In the genomic region with DNA sequence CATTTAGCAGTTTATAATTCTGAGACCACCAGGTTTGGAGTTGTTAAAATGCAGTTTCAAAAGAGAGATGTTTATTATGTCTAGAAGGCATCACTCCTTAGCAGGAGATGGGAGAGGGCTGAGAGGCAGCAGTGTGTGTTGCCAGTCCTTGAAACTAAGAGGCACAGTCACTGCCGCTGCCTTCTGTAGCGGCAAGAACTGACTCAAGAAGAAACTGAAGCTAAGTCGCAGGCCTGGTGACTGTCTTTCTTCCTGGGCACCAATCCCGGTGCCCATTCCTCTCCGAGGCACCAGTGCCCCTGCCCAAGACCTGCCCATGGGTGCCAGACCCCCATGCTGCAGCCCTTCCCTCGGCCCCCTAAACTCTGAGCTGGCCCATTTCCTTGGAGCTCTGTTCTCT, we compare ENCODE assay signal across 15 cellular contexts. TPM values are rescaled to one million over a fixed set of nuclear protein-coding genes. Genes with fewer than 3 reads are reported as not detected.
DNase-seq lines count a peak whose midpoint lies in the region; ATAC-seq lines count a peak whose summit lies in the region.
"Had no signal": no experiment of that assay in that cellular context is flagged by ENCODE, and none has a peak within 500 bp of the region (broad histone marks: within the 10 kb centered on the region; RNA-seq: fewer than 3 reads in every experiment).

No MANE protein-coding gene starts in this region.

- DNase-seq in activated CD4-positive, alpha-beta T cell treated with anti-CD3 and anti-CD28 coated beads, Interleukin-2, amount 10 ng/mL, durations not matched to agents 24 days and 14 days = no peak
- DNase-seq in activated CD4-positive, alpha-beta T cell treated with anti-CD3 and anti-CD28 coated beads, Interleukin-2, amount 50 U/mL, for 4 hours = no peak
- DNase-seq in central memory CD8-positive, alpha-beta T cell (ENCODE audit: low spot score in 2 of 2) = no peak
- DNase-seq in NCI-H1048 (lab: John Stamatoyannopoulos, UW) (no peak), SJCRH30 (no peak)
- DNase-seq: central memory CD4-positive, alpha-beta T cell; NCI-H2029 treated with DMSO at 0.1 percent for 48 hours; NCI-H774; right lobe of liver; stimulated activated naive CD4-positive, alpha-beta T cell; uterus had no signal

- no peak overlapping the region for H3K27ac ChIP-seq in SJCRH30
- H3K27ac ChIP-seq: right lobe of liver, uterus had no signal

- no peaks in the 10 kb centered on the region for H3K9me3 Mint-ChIP-seq in activated CD4-positive, alpha-beta T cell treated with anti-CD3 and anti-CD28 coated beads, Interleukin-2, amount 10 ng/mL, durations not matched to agents 24 days and 14 days
- H3K9me3 Mint-ChIP-seq in central memory CD8-positive, alpha-beta T cell = no peaks in the 10 kb centered on the region
- H3K9me3 Mint-ChIP-seq: neural crest cell had no signal

- ATAC-seq in GM18858 (IDR thresholded peaks at IDR 0.05; ENCODE audit: unreplicated experiment) (peak; percentile 62), HG02885 (IDR thresholded peaks at IDR 0.05; ENCODE audit: poor library complexity, unreplicated experiment) (peak; percentile 87), GM21825 (IDR thresholded peaks at IDR 0.05; ENCODE audit: unreplicated experiment) (no peak)
- ATAC-seq in central memory CD8-positive, alpha-beta T cell (replicated peaks; ENCODE audit: extremely low read depth, poor library complexity, severe bottlenecking) = no peak
- ATAC-seq: right lobe of liver had no signal

- H3K4me3 Mint-ChIP-seq in activated CD4-positive, alpha-beta T cell treated with anti-CD3 and anti-CD28 coated beads, Interleukin-2, amount 10 ng/mL, durations not matched to agents 24 days and 14 days = peak overlapping the region; percentile 75
- H3K4me3 Mint-ChIP-seq in central memory CD8-positive, alpha-beta T cell = no peak overlapping the region
- H3K4me3 Mint-ChIP-seq: neural crest cell had no signal

- H3K27ac Mint-ChIP-seq in activated CD4-positive, alpha-beta T cell treated with anti-CD3 and anti-CD28 coated beads, Interleukin-2, amount 10 ng/mL, durations not matched to agents 24 days and 14 days = peak overlapping the region; percentile 82
- H3K27ac Mint-ChIP-seq in central memory CD8-positive, alpha-beta T cell (ENCODE audit: low read depth) = peak overlapping the region; percentile 72

- no peaks in the 10 kb centered on the region for H3K27me3 Mint-ChIP-seq in activated CD4-positive, alpha-beta T cell treated with anti-CD3 and anti-CD28 coated beads, Interleukin-2, amount 10 ng/mL, durations not matched to agents 24 days and 14 days
- no peaks in the 10 kb centered on the region for H3K27me3 Mint-ChIP-seq in central memory CD8-positive, alpha-beta T cell

- peaks cover 31% of the 10 kb centered on the region for H3K36me3 Mint-ChIP-seq in activated CD4-positive, alpha-beta T cell treated with anti-CD3 and anti-CD28 coated beads, Interleukin-2, amount 10 ng/mL, durations not matched to agents 24 days and 14 days (ENCODE audit: low read depth)
- H3K36me3 Mint-ChIP-seq in central memory CD8-positive, alpha-beta T cell (ENCODE audit: insufficient read depth) = peaks cover 33% of the 10 kb centered on the region

- H3K27me3 ChIP-seq in SJCRH30 = no peaks in the 10 kb centered on the region
- H3K27me3 ChIP-seq: right lobe of liver, uterus had no signal

- intact Hi-C loops in activated CD4-positive, alpha-beta T cell treated with anti-CD3 and anti-CD28 coated beads, Interleukin-2, amount 10 ng/mL, durations not matched to agents 24 days and 14 days (cut with micrococcal nuclease) = no loop called here

- no peaks in the 10 kb centered on the region for H3K36me3 ChIP-seq in SJCRH30
- H3K36me3 ChIP-seq: uterus had no signal

- H3K4me1 Mint-ChIP-seq in activated CD4-positive, alpha-beta T cell treated with anti-CD3 and anti-CD28 coated beads, Interleukin-2, amount 10 ng/mL, durations not matched to agents 24 days and 14 days = peaks cover 21% of the 10 kb centered on the region
- H3K4me1 Mint-ChIP-seq in central memory CD8-positive, alpha-beta T cell = peaks cover 20% of the 10 kb centered on the region

- H3K9me3 ChIP-seq in SJCRH30 (replicated peaks) = no peaks in the 10 kb centered on the region
- H3K9me3 ChIP-seq: right lobe of liver, uterus had no signal

- H3K4me1 ChIP-seq in SJCRH30 = no peaks in the 10 kb centered on the region
- H3K4me1 ChIP-seq: uterus had no signal

- no peak overlapping the region for H3K4me3 ChIP-seq in SJCRH30
- H3K4me3 ChIP-seq: right lobe of liver, uterus had no signal

RNA-seq across cellular contexts. Expression of a gene that starts 20.1 kb away (rescaled TPM):
- 16.6 and 17.9 TPM in 2 replicates for total RNA-seq in activated CD4-positive, alpha-beta T cell treated with anti-CD3 and anti-CD28 coated beads, Interleukin-2, amount 10 ng/mL, durations not matched to agents 24 days and 14 days
- total RNA-seq in SJCRH30 (2014; rRNA removed; shearing (Covaris generic)) = 6.3 and 10.4 TPM in 2 replicates

Comparison
In these comparisons a context has a peak if more than half of its experiments do, and no peak if none do; other contexts are left out.
1. ATAC-seq: peak in GM18858 (single experiment) and HG02885 (single experiment); none in central memory CD8-positive, alpha-beta T cell (single experiment) and GM21825 (single experiment).